Comparison of ENCODE assay signal across 23 cellular contexts in genomic region chr2:232624554-232624842, GRCh38. TPM values are rescaled to one million over a fixed set of nuclear protein-coding genes. Genes with fewer than 3 reads are reported as not detected.
DNase-seq lines count a peak whose midpoint lies in the region; ATAC-seq and TF ChIP-seq lines count a peak whose summit lies in the region.
"Had no signal": no experiment of that assay in that cellular context is flagged by ENCODE, and none has a peak within 500 bp of the region (broad histone marks: within the 10 kb centered on the region; RNA-seq: fewer than 3 reads in every experiment).

No MANE protein-coding gene starts in this region.

- DNase-seq in Daoy (ENCODE audit: low read depth), result peak; percentile 78
- DNase-seq in H4 (ENCODE audit: low spot score), result peak; percentile 76
- peak; percentile 86 for DNase-seq in T1000 (lab: John Stamatoyannopoulos, UW)
- DNase-seq in foreskin keratinocyte, result no peak
- DNase-seq in OCI-M2 (lab: John Stamatoyannopoulos, UW; ENCODE audit: unreplicated experiment), result no peak
- no peak for DNase-seq in T-helper 1 cell
- no peak for DNase-seq in activated T-cell treated with anti-CD3 and anti-CD28 coated beads, Interleukin-2, amount 50 U/mL, for 1 hour
- DNase-seq: activated CD4-positive, alpha-beta T cell treated with anti-CD3 and anti-CD28 coated beads for 36 hours; activated naive CD8-positive, alpha-beta T cell treated with anti-CD3 and anti-CD28 coated beads for 36 hours; cortex of kidney; HCEC 1CT; head of caudate nucleus; IMR-90; left ventricle myocardium superior; MM.1S; NCI-H1436; psoas muscle; stimulated activated CD4-positive, alpha-beta T cell treated with anti-CD3 and anti-CD28 coated beads, Interleukin-4, amount 100 ng/mL, for 1 hour; stimulated activated naive CD8-positive, alpha-beta T cell treated with anti-CD3 and anti-CD28 coated beads, Interleukin-15, Interleukin-2, amounts not matched to agents 100 U/mL and 50 U/mL, for 24 hours; transverse colon had no signal

- ATAC-seq in foreskin keratinocyte (peak; percentile 28), HG02610 (IDR thresholded peaks at IDR 0.05; ENCODE audit: unreplicated experiment) (no peak)
- ATAC-seq: activated CD4-positive, alpha-beta T cell treated with anti-CD3 and anti-CD28 coated beads for 36 hours; activated T-helper 17 cell treated with anti-CD3 and anti-CD28 coated beads, Interleukin-2, amount 50 U/mL, for 72 hours; left ventricle myocardium superior; psoas muscle; stimulated activated naive CD8-positive, alpha-beta T cell treated with anti-CD3 and anti-CD28 coated beads, Interleukin-15, Interleukin-2, amounts not matched to agents 100 U/mL and 50 U/mL, for 24 hours had no signal

- no peak overlapping the region for H3K27ac ChIP-seq in foreskin keratinocyte
- H3K27ac ChIP-seq: psoas muscle, transverse colon had no signal

- H3K4me1 ChIP-seq in foreskin keratinocyte, result no peaks in the 10 kb centered on the region
- H3K4me1 ChIP-seq: psoas muscle, transverse colon had no signal

- H3K27me3 ChIP-seq in foreskin keratinocyte, result peaks cover 39% of the 10 kb centered on the region

- TF ChIP-seq CTCF in foreskin keratinocyte (conservative IDR thresholded peaks at IDR 0.05), result no peak

RNA-seq across cellular contexts. Expression of gene EFHD1, which starts 8.9 kb away (rescaled TPM):
- total RNA-seq in Daoy (2014; rRNA removed; shearing (Covaris generic)), result 0.06 and 0.95 TPM in 2 replicates
- 0.31 and 3.7 TPM in 2 replicates for total RNA-seq in H4 (2014; rRNA removed; shearing (Covaris generic))
- not detected in 2 replicates for total RNA-seq in foreskin keratinocyte
- polyA plus RNA-seq in foreskin keratinocyte, result not detected in 2 replicates
- total RNA-seq: IMR-90 had no signal
- polyA plus RNA-seq: CD14-positive monocyte had no signal

Comparison
In these comparisons a context has a peak if more than half of its experiments do, and no peak if none do; other contexts are left out.
1. DNase-seq: peak in Daoy (single experiment), H4 (single experiment) and T1000 (single experiment); none in foreskin keratinocyte (0 of 2), OCI-M2 (single experiment), T-helper 1 cell (0 of 5) and activated T-cell treated with anti-CD3 and anti-CD28 coated beads, Interleukin-2, amount 50 U/mL, for 1 hour (single experiment).